ENCODE assay signal across 21 cellular contexts in genomic region chr6:24546432-24546831, GRCh38. TPM values are rescaled to one million over a fixed set of nuclear protein-coding genes. Genes with fewer than 3 reads are reported as not detected.
DNase-seq lines count a peak whose midpoint lies in the region; ATAC-seq and TF ChIP-seq lines count a peak whose summit lies in the region.
"Had no signal": no experiment of that assay in that cellular context is flagged by ENCODE, and none has a peak within 500 bp of the region (broad histone marks: within the 10 kb centered on the region; RNA-seq: fewer than 3 reads in every experiment).

No MANE protein-coding gene starts in this region.

- TF ChIP-seq CTCF in left ventricle myocardium inferior (IDR thresholded peaks at IDR 0.05; ENCODE audit: borderline replicate concordance): no peak
- no peak for TF ChIP-seq CTCF in GM20000 (IDR thresholded peaks at IDR 0.05; ENCODE audit: extremely low read depth, missing control alignments)

- no peaks in the 10 kb centered on the region for H3K9me3 ChIP-seq in left ventricle myocardium inferior (replicated peaks)
- H3K9me3 ChIP-seq: A549, Caco-2, HAP-1 had no signal

- no peak for DNase-seq in Right ventricle myocardium inferior (ENCODE audit: missing footprints)
- DNase-seq in left ventricle myocardium inferior: no peak
- DNase-seq in left ventricle myocardium superior: peak; percentile 32
- no peak for DNase-seq in cardiac septum (ENCODE audit: low spot score)
- DNase-seq in NCI-H524 treated with DMSO at 0.1 percent for 48 hours (lab: John Stamatoyannopoulos, UW): peak; percentile 78
- DNase-seq in superior temporal gyrus (ENCODE audit: extremely low spot score): peak; percentile 35
- no peak for DNase-seq in effector memory CD8-positive, alpha-beta T cell
- no peak for DNase-seq in GM20000 (ENCODE audit: low spot score)
- DNase-seq: 8988T; ACHN; AML-193; C1 segment of cervical spinal cord; Caco-2; CD4-positive, alpha-beta memory T cell; DMS53; DMS79 treated with DMSO at 0.1 percent for 48 hours; GF-D8; GOT3; HFFc6 had no signal

- H3K4me1 Mint-ChIP-seq in effector memory CD8-positive, alpha-beta T cell (ENCODE audit: low read depth in 2 of 2): peaks cover 0 to 2% of the 10 kb centered on the region in 2 donors

- H3K27me3 ChIP-seq in left ventricle myocardium inferior (ENCODE audit: low read depth): peaks cover 31% of the 10 kb centered on the region

- H3K36me3 ChIP-seq in left ventricle myocardium inferior: no peaks in the 10 kb centered on the region
- H3K36me3 ChIP-seq: HAP-1 had no signal

- H3K27me3 Mint-ChIP-seq in effector memory CD8-positive, alpha-beta T cell: peaks cover 25 to 39% of the 10 kb centered on the region in 2 donors

- H3K9me3 Mint-ChIP-seq in effector memory CD8-positive, alpha-beta T cell: no peaks in the 10 kb centered on the region
- H3K9me3 Mint-ChIP-seq: CD4-positive, alpha-beta memory T cell; HFFc6 had no signal

- no peak overlapping the region for H3K4me3 ChIP-seq in left ventricle myocardium inferior
- H3K4me3 ChIP-seq: A549, HAP-1 had no signal

- ATAC-seq in Right ventricle myocardium inferior: peak; percentile 54
- peak; percentile 69 for ATAC-seq in left ventricle myocardium superior
- no peak for ATAC-seq in effector memory CD8-positive, alpha-beta T cell (replicated peaks)
- ATAC-seq: A549 had no signal

- no peaks in the 10 kb centered on the region for H3K36me3 Mint-ChIP-seq in effector memory CD8-positive, alpha-beta T cell (ENCODE audit: insufficient read depth)

- H3K4me1 ChIP-seq in left ventricle myocardium inferior: peaks cover 8% of the 10 kb centered on the region
- H3K4me1 ChIP-seq: A549, HAP-1 had no signal

- H3K4me3 Mint-ChIP-seq in effector memory CD8-positive, alpha-beta T cell: no peak overlapping the region
- H3K4me3 Mint-ChIP-seq: CD4-positive, alpha-beta memory T cell; HFFc6 had no signal

- intact Hi-C loops in Right ventricle myocardium inferior (cut with DNase I): no loop called here
- intact Hi-C loops in left ventricle myocardium inferior (cut with micrococcal nuclease): no loop called here
- intact Hi-C loops in left ventricle myocardium superior (cut with micrococcal nuclease): no loop called here
- intact Hi-C loops in cardiac septum (cut with DNase I): no loop called here

- no peak overlapping the region for H3K27ac ChIP-seq in left ventricle myocardium inferior (replicated peaks)
- H3K27ac ChIP-seq: A549 had no signal

- H3K27ac Mint-ChIP-seq in effector memory CD8-positive, alpha-beta T cell: no peak overlapping the region
- H3K27ac Mint-ChIP-seq: CD4-positive, alpha-beta memory T cell; HFFc6 had no signal

RNA-seq across cellular contexts. Expression of gene ALDH5A1, which starts 51.7 kb away (rescaled TPM):
- total RNA-seq in Right ventricle myocardium inferior (25.1 TPM), left ventricle myocardium inferior (27.6 TPM), left ventricle myocardium superior (31.2 TPM), cardiac septum (17.4 TPM)

RNA-seq across cellular contexts. Expression of gene GPLD1, which starts 57.1 kb away (rescaled TPM):
- total RNA-seq in Right ventricle myocardium inferior (1.1 TPM), left ventricle myocardium inferior (0.71 TPM), left ventricle myocardium superior (1.1 TPM), cardiac septum (0.81 TPM)

Comparison
In these comparisons a context has a peak if more than half of its experiments do, and no peak if none do; other contexts are left out.
1. DNase-seq: peak in left ventricle myocardium superior (single experiment), NCI-H524 treated with DMSO at 0.1 percent for 48 hours (single experiment) and superior temporal gyrus (single experiment); none in Right ventricle myocardium inferior (single experiment), left ventricle myocardium inferior (single experiment), cardiac septum (single experiment), effector memory CD8-positive, alpha-beta T cell (0 of 3) and GM20000 (single experiment).